Comparison of ENCODE assay signal across 15 cellular contexts in the genomic region with DNA sequence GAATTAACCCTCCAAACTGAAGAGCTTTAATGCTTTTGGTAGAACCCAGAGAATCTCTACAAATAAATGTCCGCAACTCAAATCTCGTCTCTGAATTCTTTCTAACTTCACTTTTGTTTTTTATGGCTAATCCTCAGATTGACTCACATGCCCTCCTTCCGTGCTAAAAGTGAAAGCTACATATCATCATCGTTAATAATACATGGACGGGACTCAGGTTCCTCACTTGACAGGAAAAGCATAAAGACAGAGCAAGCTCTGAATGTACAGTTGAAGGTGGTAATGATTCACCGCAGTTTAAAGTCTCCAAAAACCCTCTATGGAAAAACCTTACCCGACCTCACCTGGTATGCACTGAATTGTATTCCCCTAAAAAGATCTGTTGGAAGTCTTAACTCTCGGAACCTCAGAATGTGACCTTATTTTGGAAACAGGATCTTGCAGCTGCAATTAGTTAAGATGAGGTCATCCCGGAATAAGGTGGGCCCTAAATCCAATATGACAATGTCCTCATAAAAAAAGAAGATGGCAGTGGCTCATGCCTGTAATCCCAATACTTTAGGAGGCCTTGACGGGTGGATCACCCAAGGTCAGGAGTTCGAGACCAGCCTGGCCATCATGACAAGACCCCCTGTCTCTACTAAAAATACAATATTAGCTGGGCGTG.
DNase-seq lines count a peak whose midpoint lies in the region; ATAC-seq and TF ChIP-seq lines count a peak whose summit lies in the region.
"Had no signal": no experiment of that assay in that cellular context is flagged by ENCODE, and none has a peak within 500 bp of the region (broad histone marks: within the 10 kb centered on the region; RNA-seq: fewer than 3 reads in every experiment).

No MANE protein-coding gene starts in this region.

- H4K5ac ChIP-seq in H9 (ENCODE audit: insufficient read length, low read depth, low read length) = no peak overlapping the region

- no peak overlapping the region for H2BK12ac ChIP-seq in H9 (ENCODE audit: insufficient read length, low read depth, low read length)

- H3K18ac ChIP-seq in H9 (ENCODE audit: insufficient read length, low read depth, low read length) = no peak overlapping the region

- H3K27ac ChIP-seq in H9 (ENCODE audit: insufficient read length, low read depth, low read length) = no peak overlapping the region
- H3K27ac ChIP-seq in naive thymus-derived CD4-positive, alpha-beta T cell (ENCODE audit: low read depth, low read length) = no peak overlapping the region

- no peak overlapping the region for H3K14ac ChIP-seq in H9 (ENCODE audit: insufficient read depth, low read length)

- H3K4me3 Mint-ChIP-seq in CD14-positive monocyte (peak overlapping the region; percentile 60 to 84), H9 (no peak overlapping the region), chondrocyte (ENCODE audit: unreplicated experiment) (no peak overlapping the region)
- H3K4me3 Mint-ChIP-seq in naive thymus-derived CD4-positive, alpha-beta T cell = peak overlapping the region in 1 of 10 donors; percentile 7
- H3K4me3 Mint-ChIP-seq: activated CD8-positive, alpha-beta memory T cell treated with anti-CD3 and anti-CD28 coated beads, Interleukin-2, amount 10 ng/mL, durations not matched to agents 7 days and 5 days; activated naive CD4-positive, alpha-beta T cell treated with anti-CD3 and anti-CD28 coated beads, Interleukin-2, amount 50 U/mL, for 24 hours; memory B cell; type B pancreatic cell had no signal

- CTCF ChIA-PET in naive thymus-derived CD4-positive, alpha-beta T cell (lab: Charles Lee) = interaction anchor here (1.0 kb wide), 1 partner anchor 176 kb away, joined by 3 read pairs; no protein-coding TSS in a partner anchor

- H3K23me2 ChIP-seq in H9 (ENCODE audit: insufficient read length, low read depth, low read length, poor library complexity, severe bottlenecking) = no peaks in the 10 kb centered on the region

- no peak overlapping the region for H3T11ph ChIP-seq in H9 (ENCODE audit: low read length)

- no peaks in the 10 kb centered on the region; the same call in 1 of the 2 replicates for H3K4me1 ChIP-seq in H9 (ENCODE audit: insufficient read depth, low read length)
- no peaks in the 10 kb centered on the region for H3K4me1 ChIP-seq in naive thymus-derived CD4-positive, alpha-beta T cell (ENCODE audit: control insufficient read depth in 2 of 2, insufficient read depth in 2 of 2, low read length in 2 of 2)

- peaks cover 0 to 4% (median 0%) of the 10 kb centered on the region in 7 donors for H3K9me3 Mint-ChIP-seq in CD14-positive monocyte
- H3K9me3 Mint-ChIP-seq in H9 = peaks cover 0 to 5% of the 10 kb centered on the region in 2 experiments; a peak in 2 of 5 replicates
- H3K9me3 Mint-ChIP-seq in chondrocyte (ENCODE audit: low read depth) = no peaks in the 10 kb centered on the region
- peaks cover 0 to 4% (median 0%) of the 10 kb centered on the region in 11 donors for H3K9me3 Mint-ChIP-seq in naive thymus-derived CD4-positive, alpha-beta T cell
- H3K9me3 Mint-ChIP-seq: activated naive CD4-positive, alpha-beta T cell treated with anti-CD3 and anti-CD28 coated beads, Interleukin-2, amount 50 U/mL, for 24 hours; memory B cell had no signal

- POLR2A ChIA-PET in naive thymus-derived CD4-positive, alpha-beta T cell (lab: Charles Lee) = interaction anchor here (0.6 kb wide), 1 partner anchor 90 kb away, joined by 3 read pairs; no protein-coding TSS in a partner anchor

- H3K23ac ChIP-seq in H9 (ENCODE audit: insufficient read length, low read depth, low read length) = no peak overlapping the region

- peaks cover 0 to 4% (median 0%) of the 10 kb centered on the region in 3 donors for H3K27me3 Mint-ChIP-seq in CD14-positive monocyte (ENCODE audit: low read depth in 3 of 3)
- no peaks in the 10 kb centered on the region for H3K27me3 Mint-ChIP-seq in H9 (ENCODE audit: low read depth)
- no peaks in the 10 kb centered on the region for H3K27me3 Mint-ChIP-seq in chondrocyte (ENCODE audit: low read depth)
- no peaks in the 10 kb centered on the region for H3K27me3 Mint-ChIP-seq in naive thymus-derived CD4-positive, alpha-beta T cell
- H3K27me3 Mint-ChIP-seq: activated CD8-positive, alpha-beta memory T cell treated with anti-CD3 and anti-CD28 coated beads, Interleukin-2, amount 10 ng/mL, durations not matched to agents 7 days and 5 days; activated naive CD4-positive, alpha-beta T cell treated with anti-CD3 and anti-CD28 coated beads, Interleukin-2, amount 50 U/mL, for 24 hours; memory B cell; type B pancreatic cell had no signal

- TF ChIP-seq CTCF in CD14-positive monocyte (IDR thresholded peaks at IDR 0.05) (no peak), H9 (conservative IDR thresholded peaks at IDR 0.05) (no peak), chondrocyte (IDR thresholded peaks at IDR 0.05) (no peak)

- no peak overlapping the region for H4K91ac ChIP-seq in H9 (ENCODE audit: insufficient read length, low read depth, low read length)

- H3K4me2 ChIP-seq in H9 (ENCODE audit: insufficient read depth, insufficient read length, low read length) = no peak overlapping the region

- no peak overlapping the region for H3K9ac ChIP-seq in H9 (ENCODE audit: extremely low read depth, insufficient read length, low read length)
- H3K9ac ChIP-seq: parathyroid adenoma had no signal

- no peak overlapping the region for H2BK5ac ChIP-seq in H9 (ENCODE audit: insufficient read length, low read length)

- no peaks in the 10 kb centered on the region for H3K27me3 ChIP-seq in H9 (ENCODE audit: insufficient read depth, low read length)
- no peaks in the 10 kb centered on the region for H3K27me3 ChIP-seq in naive thymus-derived CD4-positive, alpha-beta T cell (ENCODE audit: control insufficient read depth in 2 of 2, insufficient read depth in 2 of 2, low read length in 2 of 2)

- no peaks in the 10 kb centered on the region for H3K9me3 ChIP-seq in H9 (ENCODE audit: control insufficient read depth, low read depth, low read length)
- H3K9me3 ChIP-seq in naive thymus-derived CD4-positive, alpha-beta T cell (ENCODE audit: control insufficient read depth in 2 of 3, low read length in 3 of 3) = no peaks in the 10 kb centered on the region

- peaks cover 3% of the 10 kb centered on the region for H3K79me1 ChIP-seq in H9 (ENCODE audit: insufficient read depth, low read depth, low read length, poor library complexity, severe bottlenecking)

- no peak overlapping the region for H2BK15ac ChIP-seq in H9 (ENCODE audit: low read depth, low read length)

- H3K27ac Mint-ChIP-seq in CD14-positive monocyte (peak overlapping the region; percentile 81 to 93 (median 86)), H9 (peak overlapping the region in 2 of 3 experiments; percentile 17 to 53; a peak in 4 of 7 replicates), chondrocyte (ENCODE audit: unreplicated experiment) (peak overlapping the region; percentile 53)
- peak overlapping the region in 6 of 9 donors; percentile 2 to 72 (median 23) for H3K27ac Mint-ChIP-seq in naive thymus-derived CD4-positive, alpha-beta T cell
- H3K27ac Mint-ChIP-seq: activated CD8-positive, alpha-beta memory T cell treated with anti-CD3 and anti-CD28 coated beads, Interleukin-2, amount 10 ng/mL, durations not matched to agents 7 days and 5 days; activated naive CD4-positive, alpha-beta T cell treated with anti-CD3 and anti-CD28 coated beads, Interleukin-2, amount 50 U/mL, for 24 hours; memory B cell; type B pancreatic cell had no signal

- H4K20me1 ChIP-seq in H9 (ENCODE audit: control insufficient read depth, insufficient read depth, insufficient read length) = no peaks in the 10 kb centered on the region

- H2BK20ac ChIP-seq in H9 (ENCODE audit: low read depth, low read length, poor library complexity, severe bottlenecking) = no peak overlapping the region

- H3K36me3 ChIP-seq in naive thymus-derived CD4-positive, alpha-beta T cell (ENCODE audit: control insufficient read depth in 2 of 3, insufficient read depth in 3 of 3, low read length in 3 of 3) = no peaks in the 10 kb centered on the region

- intact Hi-C loops in CD14-positive monocyte (cut with micrococcal nuclease) = no loop called here
- intact Hi-C loops in naive thymus-derived CD4-positive, alpha-beta T cell (cut with micrococcal nuclease) = no loop called here

- H3K79me2 ChIP-seq in H9 (ENCODE audit: insufficient read depth, low read length) = peaks cover 1% of the 10 kb centered on the region; the same call in 1 of the 2 replicates

- no peak overlapping the region for H4K8ac ChIP-seq in H9 (replicated peaks; ENCODE audit: insufficient read length, low read depth, low read length)

- no peak overlapping the region for H2AFZ ChIP-seq in H9 (ENCODE audit: low read length)
- H2AFZ ChIP-seq: parathyroid adenoma had no signal

- H3K4me3 ChIP-seq in naive thymus-derived CD4-positive, alpha-beta T cell (ENCODE audit: low read length) = no peak overlapping the region

- no peak overlapping the region for H3K4ac ChIP-seq in H9 (ENCODE audit: low read depth, low read length)

- no peak overlapping the region for H2BK120ac ChIP-seq in H9 (ENCODE audit: low read depth, low read length, poor library complexity, severe bottlenecking)

- H3K4me1 Mint-ChIP-seq in CD14-positive monocyte = peaks cover 62% of the 10 kb centered on the region
- H3K4me1 Mint-ChIP-seq in H9 = peaks cover 30 to 32% of the 10 kb centered on the region in 2 experiments
- H3K4me1 Mint-ChIP-seq in chondrocyte (ENCODE audit: low read depth) = peaks cover 36% of the 10 kb centered on the region
- peaks cover 22 to 90% (median 70%) of the 10 kb centered on the region in 7 donors for H3K4me1 Mint-ChIP-seq in naive thymus-derived CD4-positive, alpha-beta T cell

- H3K56ac ChIP-seq in H9 (ENCODE audit: insufficient read length, low read depth, low read length) = no peak overlapping the region

- H3K36me3 Mint-ChIP-seq in CD14-positive monocyte = peaks cover 28% of the 10 kb centered on the region in 2 donors
- peaks cover 19 to 38% (median 36%) of the 10 kb centered on the region in 3 experiments for H3K36me3 Mint-ChIP-seq in H9 (ENCODE audit: insufficient read depth in 1 of 3, low read depth in 3 of 3)
- H3K36me3 Mint-ChIP-seq in chondrocyte (ENCODE audit: low read depth) = peaks cover 8% of the 10 kb centered on the region
- H3K36me3 Mint-ChIP-seq in naive thymus-derived CD4-positive, alpha-beta T cell = peaks cover 14 to 59% (median 38%) of the 10 kb centered on the region in 5 donors

- peak; percentile 54 for ATAC-seq in naive thymus-derived CD4-positive, alpha-beta T cell
- ATAC-seq in HG03108 (IDR thresholded peaks at IDR 0.05; ENCODE audit: unreplicated experiment) = no peak
- ATAC-seq: activated CD8-positive, alpha-beta memory T cell treated with anti-CD3 and anti-CD28 coated beads, Interleukin-2, amount 10 ng/mL, durations not matched to agents 7 days and 5 days had no signal

- H2AK5ac ChIP-seq in H9 (ENCODE audit: insufficient read length, low read length) = no peak overlapping the region

- no CpG with 5 or more reads among the region's 12 CpGs for WGBS in H9 (ENCODE audit: extremely low coverage, insufficient read length, low lambda C conversion rate)

- DNase-seq in CD14-positive monocyte (ENCODE audit: low spot score) (no peak), H9 (no peak), chondrocyte (ENCODE audit: low spot score) (no peak), nucleus accumbens (lab: John Stamatoyannopoulos, UW) (no peak), DMS79 (lab: John Stamatoyannopoulos, UW) (no peak)
- no peak for DNase-seq in naive thymus-derived CD4-positive, alpha-beta T cell
- no peak for DNase-seq in activated naive CD4-positive, alpha-beta T cell treated with anti-CD3 and anti-CD28 coated beads, Interleukin-2, amount 50 U/mL, for 16 hours
- DNase-seq: activated CD8-positive, alpha-beta memory T cell treated with anti-CD3 and anti-CD28 coated beads, Interleukin-2, amount 10 ng/mL, durations not matched to agents 7 days and 5 days; NCI-H1092 treated with DMSO at 0.1 percent for 48 hours; SW 1271 had no signal

Comparison
In these comparisons a context has a peak if more than half of its experiments do, and no peak if none do; other contexts are left out.
1. H3K27ac Mint-ChIP-seq: peak in every context shown above with its lines; median percentile 86 in CD14-positive monocyte; 53 in chondrocyte; 35 in H9; 23 in naive thymus-derived CD4-positive, alpha-beta T cell.
2. H3K4me3 Mint-ChIP-seq: peak in CD14-positive monocyte (2 of 2); none in H9 (0 of 2) and chondrocyte (single experiment).